ENCODE assay signal across 15 cellular contexts in genomic region chr1:53509775-53510174, GRCh38. TPM values are rescaled to one million over a fixed set of nuclear protein-coding genes. Genes with fewer than 3 reads are reported as not detected.
A peak's percentile ranks its signal among the peaks of the same experiment; 100 is the strongest.
DNase-seq lines count a peak whose midpoint lies in the region; ATAC-seq and TF ChIP-seq lines count a peak whose summit lies in the region.
"Had no signal": no experiment of that assay in that cellular context is flagged by ENCODE, and none has a peak within 500 bp of the region (broad histone marks: within the 10 kb centered on the region; RNA-seq: fewer than 3 reads in every experiment).

No MANE protein-coding gene starts in this region.

- H2BK5ac ChIP-seq in IMR-90 (ENCODE audit: low read depth, low read length, poor library complexity, severe bottlenecking) (no peak overlapping the region), neuronal stem cell (ENCODE audit: low read length) (no peak overlapping the region)

- dilution Hi-C loops in IMR-90 (cut with HindIII; ENCODE audit: low sequenced_read_pairs, unreplicated experiment): no loop called here

- H3K4ac ChIP-seq in IMR-90 (ENCODE audit: low read depth, low read length) (no peak overlapping the region; the same call in 1 of the 2 replicates), neuronal stem cell (ENCODE audit: low read length) (peak overlapping the region; percentile 17)

- WGBS in IMR-90 (ENCODE audit: extremely low coverage in 2 of 2, insufficient read length in 1 of 2), 2 experiments: 100% methylated on average over 2 of the region's 13 CpGs; no CpG with 5 or more reads in 1 of the 2 experiments
- WGBS in neuronal stem cell (ENCODE audit: extremely low coverage in 2 of 2, insufficient read length in 2 of 2, insufficient replicate concordance in 1 of 2), 2 donors: no CpG with 5 or more reads among the region's 13 CpGs

- no peak for TF ChIP-seq POLR2A in IMR-90 (IDR thresholded peaks at IDR 0.05; ENCODE audit: low read depth, low read length)

- no peak overlapping the region for H3K18ac ChIP-seq in IMR-90 (ENCODE audit: low read depth, low read length)
- H3K18ac ChIP-seq in neuronal stem cell (ENCODE audit: low read length): peak overlapping the region; percentile 94

- H3K36me3 Mint-ChIP-seq in type B pancreatic cell: no peaks in the 10 kb centered on the region
- H3K36me3 Mint-ChIP-seq: CD14-positive monocyte; CD8-positive, alpha-beta T cell had no signal

- H2AK9ac ChIP-seq in IMR-90 (replicated peaks; ENCODE audit: low read depth, low read length, poor library complexity): no peak overlapping the region

- H3K27ac Mint-ChIP-seq in type B pancreatic cell: peak overlapping the region; percentile 64
- H3K27ac Mint-ChIP-seq: CD14-positive monocyte; CD8-positive, alpha-beta T cell had no signal

- no peaks in the 10 kb centered on the region for H3K9me1 ChIP-seq in IMR-90 (ENCODE audit: insufficient read depth, low read length)

- H3K4me3 ChIP-seq in IMR-90 (ENCODE audit: insufficient read depth, low read depth, low read length): no peak overlapping the region
- no peak overlapping the region for H3K4me3 ChIP-seq in neuronal stem cell (ENCODE audit: low read length in 2 of 2)
- H3K4me3 ChIP-seq: A549 had no signal

- H3K4me3 Mint-ChIP-seq in type B pancreatic cell: no peak overlapping the region
- H3K4me3 Mint-ChIP-seq: CD14-positive monocyte; CD8-positive, alpha-beta T cell had no signal

- no peaks in the 10 kb centered on the region for H3K27me3 Mint-ChIP-seq in type B pancreatic cell

- no peak overlapping the region for H3K56ac ChIP-seq in IMR-90 (ENCODE audit: extremely low read depth, insufficient read depth, low read length)

- H3K27me3 ChIP-seq in IMR-90 (ENCODE audit: control insufficient read depth, insufficient read depth, low read length) (peaks cover 2% of the 10 kb centered on the region; the same call in 1 of the 2 replicates), neuronal stem cell (ENCODE audit: control insufficient read depth in 3 of 3, insufficient read depth in 3 of 3, low read depth in 1 of 3, low read length in 3 of 3) (peaks cover 0 to 23% (median 0%) of the 10 kb centered on the region in 3 experiments)
- H3K27me3 ChIP-seq: BE2C had no signal

- in situ Hi-C loops in IMR-90 (cut with MboI; ENCODE audit: low sequenced_read_pairs): no loop called here

- H2BK12ac ChIP-seq in neuronal stem cell (ENCODE audit: low read length): no peak overlapping the region

- H3K4me1 ChIP-seq in IMR-90 (ENCODE audit: control insufficient read depth, insufficient read depth, low read length) (peaks cover 5% of the 10 kb centered on the region), neuronal stem cell (ENCODE audit: control insufficient read depth in 2 of 2, insufficient read depth in 1 of 2, low read depth in 1 of 2, low read length in 2 of 2) (peaks cover 6 to 29% of the 10 kb centered on the region in 2 donors)
- H3K4me1 ChIP-seq: Caco-2 had no signal

- H3K14ac ChIP-seq in IMR-90 (replicated peaks; ENCODE audit: low read depth, low read length) (no peak overlapping the region), neuronal stem cell (ENCODE audit: low read length) (no peak overlapping the region)

- H3K4me1 Mint-ChIP-seq in type B pancreatic cell (ENCODE audit: unreplicated experiment): peaks cover 33% of the 10 kb centered on the region

- BruUV-seq in IMR-90 (replicated peaks; lab: Mats Ljungman, UMichigan): no TSS peak

- intact Hi-C loops in IMR-90 (cut with micrococcal nuclease): no loop called here

- H4K20me1 ChIP-seq in IMR-90 (ENCODE audit: insufficient read depth, low read length): no peaks in the 10 kb centered on the region

- H2BK20ac ChIP-seq in IMR-90 (ENCODE audit: low read depth, low read length): no peak overlapping the region

- H2BK15ac ChIP-seq in IMR-90 (ENCODE audit: low read depth, low read length) (no peak overlapping the region), neuronal stem cell (ENCODE audit: low read length) (peak overlapping the region; percentile 33)

- H4K8ac ChIP-seq in IMR-90 (ENCODE audit: low read depth in 2 of 2, low read length in 2 of 2) (no peak overlapping the region), neuronal stem cell (ENCODE audit: low read depth, low read length) (no peak overlapping the region)

- H3K79me1 ChIP-seq in IMR-90 (ENCODE audit: low read depth in 1 of 2, low read length in 2 of 2) (no peaks in the 10 kb centered on the region), neuronal stem cell (ENCODE audit: low read depth, low read length) (no peaks in the 10 kb centered on the region)

- H4K5ac ChIP-seq in IMR-90 (ENCODE audit: low read depth, low read length): no peak overlapping the region

- H3K36me3 ChIP-seq in IMR-90 (ENCODE audit: control insufficient read depth, insufficient read depth, low read length) (peaks cover 1% of the 10 kb centered on the region; the same call in 1 of the 2 replicates), neuronal stem cell (replicated peaks in 1 of 2; ENCODE audit: control insufficient read depth in 2 of 2, insufficient read depth in 2 of 2, low read length in 2 of 2) (no peaks in the 10 kb centered on the region)
- H3K36me3 ChIP-seq: BE2C had no signal

- H2BK120ac ChIP-seq in IMR-90 (ENCODE audit: low read depth, low read length): no peak overlapping the region
- no peak overlapping the region for H2BK120ac ChIP-seq in neuronal stem cell (ENCODE audit: low read depth, low read length)

- TF ChIP-seq RAD21 in IMR-90 (IDR thresholded peaks at IDR 0.05; ENCODE audit: low read length): no peak

- CTCF ChIA-PET in IMR-90 (lab: Yijun Ruan, JAX): no interaction called here

- H3K4me2 ChIP-seq in IMR-90 (ENCODE audit: low read depth, low read length): no peak overlapping the region
- H3K4me2 ChIP-seq in neuronal stem cell (ENCODE audit: insufficient read depth, low read length, poor library complexity, severe bottlenecking): no peak overlapping the region
- H3K4me2 ChIP-seq: A549 had no signal

- no peak for TF ChIP-seq CTCF in IMR-90 (conservative IDR thresholded peaks at IDR 0.05; ENCODE audit: low read depth, low read length)
- TF ChIP-seq CTCF in VCaP (conservative IDR thresholded peaks at IDR 0.05): no peak
- no peak for TF ChIP-seq CTCF in type B pancreatic cell (conservative IDR thresholded peaks at IDR 0.05)

- H3K27ac ChIP-seq in IMR-90 (ENCODE audit: insufficient read depth, low read length) (no peak overlapping the region), VCaP (0 out of 2 replicates have a peak overlapping the region, but pooled peaks have one; percentile 91), neuronal stem cell (replicated peaks; ENCODE audit: low read length) (no peak overlapping the region)
- H3K27ac ChIP-seq: A549 had no signal

- H2AK5ac ChIP-seq in IMR-90 (ENCODE audit: low read depth, low read length): no peak overlapping the region
- H2AK5ac ChIP-seq in neuronal stem cell (ENCODE audit: low read depth, low read length): peak overlapping the region; percentile 94

- ATAC-seq in IMR-90 (ENCODE audit: low read depth) (no peak), HG03045 (IDR thresholded peaks at IDR 0.05; ENCODE audit: unreplicated experiment) (no peak), GM19035 (IDR thresholded peaks at IDR 0.05; ENCODE audit: unreplicated experiment) (no peak)
- ATAC-seq: CD8-positive, alpha-beta T cell had no signal

- H2AFZ ChIP-seq in IMR-90 (replicated peaks; ENCODE audit: low read length, poor library complexity) (peak overlapping the region; percentile 9), neuronal stem cell (ENCODE audit: low read length) (peak overlapping the region; percentile 72)

- H3K9ac ChIP-seq in IMR-90 (ENCODE audit: low read depth, low read length) (no peak overlapping the region), neuronal stem cell (ENCODE audit: low read depth, low read length, poor library complexity) (peak overlapping the region; percentile 24)

- H3K9me3 ChIP-seq in IMR-90 (ENCODE audit: control insufficient read depth, insufficient read depth, low read length): no peaks in the 10 kb centered on the region
- no peaks in the 10 kb centered on the region for H3K9me3 ChIP-seq in neuronal stem cell (replicated peaks in 1 of 2; ENCODE audit: control insufficient read depth in 2 of 2, insufficient read depth in 1 of 2, low read depth in 1 of 2, low read length in 2 of 2)
- H3K9me3 ChIP-seq: A549, BE2C, Caco-2 had no signal

- POLR2A ChIA-PET in IMR-90 (lab: Charles Lee; ENCODE audit: unreplicated experiment): no interaction called here

- H4K91ac ChIP-seq in IMR-90 (ENCODE audit: insufficient read depth, low read depth, low read length) (no peak overlapping the region), neuronal stem cell (ENCODE audit: low read depth, low read length, poor library complexity) (no peak overlapping the region)

- DNase-seq in IMR-90 (no peak), neuronal stem cell (ENCODE audit: low spot score) (no peak), type B pancreatic cell (ENCODE audit: extremely low spot score, unreplicated experiment) (no peak), NCI-H345 treated with DMSO at 0.1 percent for 48 hours (lab: John Stamatoyannopoulos, UW; ENCODE audit: unreplicated experiment) (no peak)
- DNase-seq: BE2C; Caco-2; CD8-positive, alpha-beta T cell; DND-41; GDM1 had no signal

- H3K23ac ChIP-seq in IMR-90 (ENCODE audit: low read depth, low read length): no peak overlapping the region
- H3K23ac ChIP-seq in neuronal stem cell (ENCODE audit: low read depth, low read length, poor library complexity): no peak overlapping the region

- H3K9me3 Mint-ChIP-seq in type B pancreatic cell: no peaks in the 10 kb centered on the region
- H3K9me3 Mint-ChIP-seq: CD14-positive monocyte; CD8-positive, alpha-beta T cell had no signal

TF ChIP-seq in IMR-90, 13 proteins besides CTCF, POLR2A, EP300 and RAD21 (continues in another document):
- no peak for TF ChIP-seq ELK1 (IDR thresholded peaks at IDR 0.05; ENCODE audit: borderline replicate concordance, low read depth, low read length)
- no peak for TF ChIP-seq RFX5 (IDR thresholded peaks at IDR 0.05; ENCODE audit: low read depth, low read length)
- no peak for TF ChIP-seq CEBPB (IDR thresholded peaks at IDR 0.05; ENCODE audit: low read depth, low read length)
- TF ChIP-seq MAZ (IDR thresholded peaks at IDR 0.05; ENCODE audit: borderline replicate concordance, low read depth, low read length): no peak

RNA-seq across cellular contexts. Expression of gene DMRTB1, which starts 50.6 kb away (rescaled TPM):
- total RNA-seq in IMR-90 (2012; rRNA removed): not detected in 2 replicates
- polyA plus RNA-seq in IMR-90 (2012; rRNA removed): not detected in 2 replicates
- polyA plus RNA-seq in IMR-90 (2012; cell fraction: cytosol; rRNA removed): not detected in 2 replicates
- polyA plus RNA-seq in IMR-90 (2012; cell fraction: nucleus; rRNA removed; ENCODE audit: low replicate concordance): not detected in 2 replicates
- 0.03 TPM for polyA plus RNA-seq in neuronal stem cell (2013, experiment 1 of 2)
- polyA plus RNA-seq in neuronal stem cell (2013, experiment 2 of 2): not detected
- not detected in 2 replicates for total RNA-seq in type B pancreatic cell (ENCODE audit: low replicate concordance)
- total RNA-seq: Caco-2; CD8-positive, alpha-beta T cell had no signal
- polyA plus RNA-seq: A549, AG04450, CD14-positive monocyte had no signal
